ENCODE assay signal across 1 cellular context in the genomic region with DNA sequence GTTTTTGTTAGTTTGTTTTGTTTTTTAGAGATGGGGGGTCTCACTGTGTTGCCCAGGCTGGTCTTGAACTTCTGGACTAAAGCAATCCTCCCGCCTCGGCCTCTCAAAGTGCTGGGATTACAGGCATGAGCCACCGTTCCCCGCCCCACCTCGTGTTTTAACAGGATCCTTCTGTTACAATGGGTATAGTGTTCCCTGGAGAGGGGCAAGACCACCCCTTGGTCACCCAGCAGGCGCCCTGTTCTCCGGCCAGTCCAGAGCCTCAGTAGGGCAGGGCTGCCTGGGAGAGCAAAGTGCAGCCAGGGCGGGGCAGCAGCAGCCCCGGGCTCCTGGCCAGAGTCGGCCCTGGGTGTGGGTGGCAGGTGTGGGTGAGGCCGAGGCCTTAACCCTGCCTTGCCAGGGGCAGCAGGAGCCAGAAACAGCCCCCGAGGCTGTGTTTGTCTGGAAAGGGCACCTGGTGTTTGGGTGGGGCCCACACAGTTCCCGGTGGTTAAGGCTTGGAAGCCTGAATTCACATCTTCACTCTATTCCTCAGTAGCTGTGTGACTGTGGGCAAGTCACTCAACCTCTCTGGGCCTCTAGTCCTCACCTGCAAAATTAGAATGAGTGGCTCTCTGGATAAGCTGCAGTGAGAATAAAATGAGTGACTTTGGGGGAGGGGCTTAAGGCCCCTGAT.
A peak's percentile ranks its signal among the peaks of the same experiment; 100 is the strongest.
TF ChIP-seq lines count a peak whose summit lies in the region.

No MANE protein-coding gene starts in this region.

TF ChIP-seq in GM12878, 131 proteins besides CTCF, POLR2A, EP300 and RAD21:
- TF ChIP-seq SRF (IDR thresholded peaks at IDR 0.05; ENCODE audit: low read depth in 2 of 2, low read length in 2 of 2): no peak
- TF ChIP-seq NFXL1 (IDR thresholded peaks at IDR 0.05; ENCODE audit: borderline replicate concordance): peak; percentile 91; the same call in 1 of the 2 replicates
- 0 out of 3 replicates have a peak, but pooled peaks have one; percentile 6 for TF ChIP-seq POU2F2 (IDR thresholded peaks at IDR 0.05; ENCODE audit: borderline replicate concordance, low read depth, low read length)
- peak; percentile 97 for TF ChIP-seq SMARCA5 (IDR thresholded peaks at IDR 0.05)
